Comparison of ENCODE assay signal across 19 cellular contexts in genomic region chr3:182389041-182389815, GRCh38.
DNase-seq lines count a peak whose midpoint lies in the region; ATAC-seq and TF ChIP-seq lines count a peak whose summit lies in the region.
"Had no signal": no experiment of that assay in that cellular context is flagged by ENCODE, and none has a peak within 500 bp of the region (broad histone marks: within the 10 kb centered on the region; RNA-seq: fewer than 3 reads in every experiment).

No MANE protein-coding gene starts in this region.

- H3K36me3 ChIP-seq in PC-9 (ENCODE audit: low read depth) (no peaks in the 10 kb centered on the region), left lung (no peaks in the 10 kb centered on the region)
- H3K36me3 ChIP-seq: adrenal gland, right atrium auricular region had no signal

- no peak for ATAC-seq in left lung
- ATAC-seq: left colon, natural killer cell had no signal

- intact Hi-C loops in PC-9 (cut with micrococcal nuclease; ENCODE audit: unreplicated experiment), result loop anchor here (1.0 kb wide), 1 partner anchor 23 kb away; no protein-coding TSS in a partner anchor
- intact Hi-C loops in left lung (cut with DNase I), result no loop called here

- H3K4me2 ChIP-seq in PC-9, result peak overlapping the region; percentile 37

- H3K27ac ChIP-seq in PC-9, result peak overlapping the region; percentile 29
- no peak overlapping the region for H3K27ac ChIP-seq in left lung
- H3K27ac ChIP-seq: adrenal gland, right atrium auricular region had no signal

- H3K4me1 ChIP-seq in PC-9 (replicated peaks; ENCODE audit: insufficient read depth) (peaks cover 22% of the 10 kb centered on the region), left lung (no peaks in the 10 kb centered on the region)
- H3K4me1 ChIP-seq: adrenal gland, right atrium auricular region had no signal

- H2AFZ ChIP-seq in PC-9, result peak overlapping the region; percentile 46

- H3F3A ChIP-seq in PC-9 (ENCODE audit: insufficient read depth, low read depth), result peaks cover 9% of the 10 kb centered on the region

- no peaks in the 10 kb centered on the region for H4K20me1 ChIP-seq in PC-9 (ENCODE audit: insufficient read depth)

- H3K9me3 ChIP-seq in PC-9 (ENCODE audit: insufficient read depth, low read depth), result no peaks in the 10 kb centered on the region
- no peaks in the 10 kb centered on the region for H3K9me3 ChIP-seq in left lung
- H3K9me3 ChIP-seq: adrenal gland, right atrium auricular region had no signal

- no peaks in the 10 kb centered on the region for H3K9me2 ChIP-seq in PC-9 (ENCODE audit: insufficient read depth)

- BruUV-seq in PC-9 (replicated peaks; lab: Mats Ljungman, UMichigan), result no TSS peak

- POLR2A ChIA-PET in PC-9 (lab: Charles Lee; ENCODE audit: unreplicated experiment), result interaction anchor here (0.7 kb wide), 2 partner anchors 95 to 337 kb away, joined by 3 to 4 read pairs; no protein-coding TSS in a partner anchor

- CTCF ChIA-PET in PC-9 (lab: Charles Lee), result interaction anchor here (0.6 kb wide), 1 partner anchor 29 kb away, joined by 7 read pairs; no protein-coding TSS in a partner anchor

- no peaks in the 10 kb centered on the region for H3K27me3 ChIP-seq in PC-9 (ENCODE audit: insufficient read depth, low read depth)
- no peaks in the 10 kb centered on the region for H3K27me3 ChIP-seq in left lung
- H3K27me3 ChIP-seq: adrenal gland, right atrium auricular region had no signal

- H3K4me3 ChIP-seq in PC-9 (no peak overlapping the region), left lung (no peak overlapping the region)
- H3K4me3 ChIP-seq: adrenal gland, right atrium auricular region had no signal

- no peak for TF ChIP-seq CTCF in PC-9 (conservative IDR thresholded peaks at IDR 0.05)
- TF ChIP-seq CTCF in left lung (IDR thresholded peaks at IDR 0.05), result no peak

- no peaks in the 10 kb centered on the region for H3K79me2 ChIP-seq in PC-9 (ENCODE audit: low read depth)

- DNase-seq in H4 (ENCODE audit: low spot score) (peak; percentile 61), NCI-H2029 treated with DMSO at 0.1 percent for 48 hours (lab: John Stamatoyannopoulos, UW) (peak; percentile 90), PC-9 (peak; percentile 40 to 97), iris pigment epithelial cell (ENCODE audit: low read depth) (peak; percentile 17), AG08396 (ENCODE audit: low spot score) (no peak), left lung (no peak), mesenteric fat pad (ENCODE audit: low spot score) (no peak), T-helper 9 cell (no peak)
- DNase-seq: activated CD4-positive, CD25-positive, alpha-beta regulatory T cell; activated T-cell treated with anti-CD3 and anti-CD28 coated beads, Interleukin-2, amount 50 U/mL, for 48 hours; adrenal gland; C1 segment of cervical spinal cord; foreskin melanocyte; KG1; left colon; natural killer cell; stimulated activated CD4-positive, alpha-beta T cell treated with anti-CD3 and anti-CD28 coated beads, Interleukin-4, amount 100 ng/mL, for 4 hours; stimulated activated naive CD4-positive, alpha-beta T cell treated with Interleukin-2 at 50 U/mL for 16 hours had no signal

Comparison
In these comparisons a context has a peak if more than half of its experiments do, and no peak if none do; other contexts are left out.
1. DNase-seq: peak in H4 (single experiment), NCI-H2029 treated with DMSO at 0.1 percent for 48 hours (single experiment), PC-9 (2 of 2) and iris pigment epithelial cell (single experiment); none in AG08396 (single experiment), left lung (0 of 2), mesenteric fat pad (single experiment) and T-helper 9 cell (single experiment).